Comparison of ENCODE assay signal across 16 cellular contexts in the genomic region with DNA sequence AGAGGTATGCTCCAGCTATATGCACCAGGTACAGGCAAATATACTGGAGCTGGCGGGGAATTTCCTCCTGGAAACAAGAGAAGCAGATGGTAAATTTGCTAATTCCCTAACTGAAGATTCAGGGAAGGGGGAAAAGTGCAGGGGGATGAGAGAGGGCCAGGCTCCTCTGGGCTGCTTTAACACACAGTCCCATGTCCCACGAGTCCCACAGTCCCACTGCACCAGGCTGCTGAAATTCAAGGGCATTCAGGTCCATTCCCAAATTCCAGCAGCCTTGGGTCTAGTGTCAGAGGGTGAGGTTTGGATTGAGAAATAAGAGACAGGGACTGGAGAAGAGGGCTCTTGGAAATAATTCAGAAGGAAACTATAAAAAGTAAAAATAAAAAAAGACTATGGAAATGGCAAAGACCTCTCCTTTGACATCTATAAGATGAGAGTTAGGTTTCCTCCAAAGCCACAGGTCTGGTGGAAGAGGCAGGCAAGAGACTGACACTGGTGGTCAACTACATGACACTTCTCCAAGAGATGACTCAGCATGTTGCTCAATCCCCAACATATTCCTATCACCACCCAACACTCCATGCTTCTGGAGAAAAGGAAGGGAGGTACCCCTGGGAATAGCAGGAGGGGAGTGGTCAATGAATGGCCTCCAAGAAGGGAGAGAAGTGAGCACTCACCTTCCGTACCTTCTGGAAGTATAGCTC.
A peak's percentile ranks its signal among the peaks of the same experiment; 100 is the strongest.
DNase-seq lines count a peak whose midpoint lies in the region; ATAC-seq and TF ChIP-seq lines count a peak whose summit lies in the region.
"Had no signal": no experiment of that assay in that cellular context is flagged by ENCODE, and none has a peak within 500 bp of the region (broad histone marks: within the 10 kb centered on the region; RNA-seq: fewer than 3 reads in every experiment).

No MANE protein-coding gene starts in this region.

- WGBS in heart left ventricle, 4 donors, result 80 to 88% (median 86%) methylated on average over 3 of the region's 3 CpGs
- WGBS in endodermal cell (ENCODE audit: insufficient coverage in 1 of 2, insufficient read length in 1 of 2), 2 experiments, result 90 to 94% methylated on average over 2 to 3 of the region's 3 CpGs
- 78 to 91% (median 84%) methylated on average over 3 of the region's 3 CpGs for WGBS in adrenal gland, 4 donors

- H3K9ac ChIP-seq in endodermal cell (ENCODE audit: extremely low read depth, low read length, poor library complexity, severe bottlenecking), result no peak overlapping the region

- no peaks in the 10 kb centered on the region for H3K9me3 ChIP-seq in right atrium auricular region
- H3K9me3 ChIP-seq in heart left ventricle, result no peaks in the 10 kb centered on the region
- H3K9me3 ChIP-seq in endodermal cell (ENCODE audit: control insufficient read depth, low read length), result no peaks in the 10 kb centered on the region
- no peaks in the 10 kb centered on the region for H3K9me3 ChIP-seq in adrenal gland (replicated peaks in 1 of 3)
- H3K9me3 ChIP-seq: upper lobe of left lung had no signal

- H3K4me1 Mint-ChIP-seq in endodermal cell, result peaks cover 2% of the 10 kb centered on the region
- H3K4me1 Mint-ChIP-seq: activated naive CD4-positive, alpha-beta T cell treated with anti-CD3 and anti-CD28 coated beads, Interleukin-2, amount 50 U/mL, for 24 hours had no signal

- H3K4me3 ChIP-seq in right atrium auricular region (no peak overlapping the region), heart left ventricle (no peak overlapping the region), foreskin fibroblast (ENCODE audit: low read depth in 1 of 2, low read length in 2 of 2) (no peak overlapping the region), endodermal cell (ENCODE audit: low read length) (no peak overlapping the region), adrenal gland (no peak overlapping the region)
- H3K4me3 ChIP-seq: coronary artery, upper lobe of left lung had no signal

- peak; percentile 57 for DNase-seq in right atrium auricular region (ENCODE audit: low spot score)
- no peak for DNase-seq in heart left ventricle
- DNase-seq in SK-MEL-5 (ENCODE audit: low read depth, low spot score), result peak; percentile 5
- peak; percentile 75 to 86 for DNase-seq in foreskin fibroblast
- no peak for DNase-seq in GF-D8 (lab: John Stamatoyannopoulos, UW)
- no peak for DNase-seq in endodermal cell
- no peak for DNase-seq in RKO (ENCODE audit: low spot score)
- no peak for DNase-seq in adrenal gland
- DNase-seq: KBM-7; naive thymus-derived CD8-positive, alpha-beta T cell; NCI-H2171 treated with DMSO at 0.1 percent for 48 hours; OCI-M1; T-helper 9 cell; upper lobe of left lung had no signal

- no peak overlapping the region for H3K27ac Mint-ChIP-seq in endodermal cell
- H3K27ac Mint-ChIP-seq: activated naive CD4-positive, alpha-beta T cell treated with anti-CD3 and anti-CD28 coated beads, Interleukin-2, amount 50 U/mL, for 24 hours; naive thymus-derived CD8-positive, alpha-beta T cell had no signal

- no peak for TF ChIP-seq POLR2A in heart left ventricle (IDR thresholded peaks at IDR 0.05)
- no peak for TF ChIP-seq POLR2A in adrenal gland (IDR thresholded peaks at IDR 0.05)

- H3K36me3 Mint-ChIP-seq in endodermal cell (ENCODE audit: low read depth), result peaks cover 49% of the 10 kb centered on the region

- TF ChIP-seq CTCF in right atrium auricular region (IDR thresholded peaks at IDR 0.05), result no peak
- no peak for TF ChIP-seq CTCF in heart left ventricle (IDR thresholded peaks at IDR 0.05)
- no peak for TF ChIP-seq CTCF in foreskin fibroblast (IDR thresholded peaks at IDR 0.05; ENCODE audit: low read depth, low read length)
- no peak for TF ChIP-seq CTCF in endodermal cell (conservative IDR thresholded peaks at IDR 0.05)
- no peak for TF ChIP-seq CTCF in adrenal gland (IDR thresholded peaks at IDR 0.05)

- intact Hi-C loops in heart left ventricle (cut with DNase I) (loop anchor here in 2 of 10 donors (2.0 to 5.0 kb wide), 2 partner anchors 67 to 75 kb away; no protein-coding TSS in a partner anchor), adrenal gland (cut with DNase I) (loop anchor here in 1 of 2 donors (10.0 kb wide), 2 partner anchors 67 to 83 kb away; a partner anchor contains a TSS)

- H3K36me3 ChIP-seq in right atrium auricular region (peaks cover 47% of the 10 kb centered on the region), heart left ventricle (peaks cover 0 to 70% (median 50%) of the 10 kb centered on the region in 9 donors), endodermal cell (ENCODE audit: control insufficient read depth, insufficient read depth, low read length) (peaks cover 40% of the 10 kb centered on the region), adrenal gland (replicated peaks in 1 of 2) (peaks cover 0 to 36% of the 10 kb centered on the region in 2 donors)

- in situ Hi-C loops in SK-MEL-5 (cut with HindIII; ENCODE audit: low pct_unique_long_range_greater_than_20kb, low sequenced_read_pairs), result no loop called here

- H3K4me1 ChIP-seq in right atrium auricular region (peaks cover 0 to 78% of the 10 kb centered on the region in 2 donors), heart left ventricle (peaks cover 15 to 85% (median 52%) of the 10 kb centered on the region in 12 donors), endodermal cell (ENCODE audit: control insufficient read depth, insufficient read depth, low read length) (no peaks in the 10 kb centered on the region), adrenal gland (replicated peaks in 1 of 2) (peaks cover 13 to 26% of the 10 kb centered on the region in 2 donors)

- H3K4me3 Mint-ChIP-seq in endodermal cell, result no peak overlapping the region
- H3K4me3 Mint-ChIP-seq: activated naive CD4-positive, alpha-beta T cell treated with anti-CD3 and anti-CD28 coated beads, Interleukin-2, amount 50 U/mL, for 24 hours; naive thymus-derived CD8-positive, alpha-beta T cell had no signal

- H3K27ac ChIP-seq in right atrium auricular region (no peak overlapping the region), heart left ventricle (no peak overlapping the region), endodermal cell (ENCODE audit: low read depth, low read length) (no peak overlapping the region), adrenal gland (no peak overlapping the region)

- no peaks in the 10 kb centered on the region for H3K27me3 Mint-ChIP-seq in endodermal cell (ENCODE audit: insufficient read depth)
- H3K27me3 Mint-ChIP-seq: activated naive CD4-positive, alpha-beta T cell treated with anti-CD3 and anti-CD28 coated beads, Interleukin-2, amount 50 U/mL, for 24 hours; naive thymus-derived CD8-positive, alpha-beta T cell had no signal

- ATAC-seq in heart left ventricle, result no peak
- ATAC-seq: naive thymus-derived CD8-positive, alpha-beta T cell had no signal

- H3K27me3 ChIP-seq in right atrium auricular region (no peaks in the 10 kb centered on the region), heart left ventricle (no peaks in the 10 kb centered on the region), endodermal cell (ENCODE audit: control insufficient read depth, insufficient read depth, low read length, poor library complexity, severe bottlenecking) (no peaks in the 10 kb centered on the region), adrenal gland (no peaks in the 10 kb centered on the region)
- H3K27me3 ChIP-seq: upper lobe of left lung had no signal

- no peaks in the 10 kb centered on the region for H3K9me3 Mint-ChIP-seq in endodermal cell
- H3K9me3 Mint-ChIP-seq: activated naive CD4-positive, alpha-beta T cell treated with anti-CD3 and anti-CD28 coated beads, Interleukin-2, amount 50 U/mL, for 24 hours; naive thymus-derived CD8-positive, alpha-beta T cell had no signal

Comparison
In these comparisons a context has a peak if more than half of its experiments do, and no peak if none do; other contexts are left out.
1. DNase-seq: peak in right atrium auricular region (single experiment), SK-MEL-5 (single experiment) and foreskin fibroblast (2 of 2); none in heart left ventricle (0 of 5), GF-D8 (single experiment), endodermal cell (single experiment), RKO (single experiment) and adrenal gland (0 of 7).